ENCODE assay signal across 1 cellular context in genomic region chr13:113122571-113123225, GRCh38.
TF ChIP-seq lines count a peak whose summit lies in the region.

TSS of gene F10 (plus strand) at chr13:113122799. CDS start at chr13:113122856, 57 bp downstream.

TF ChIP-seq in HepG2, 621 proteins besides CTCF, POLR2A, EP300 and RAD21 (continued from another document and continues in another):
- TF ChIP-seq, protein P1, sequence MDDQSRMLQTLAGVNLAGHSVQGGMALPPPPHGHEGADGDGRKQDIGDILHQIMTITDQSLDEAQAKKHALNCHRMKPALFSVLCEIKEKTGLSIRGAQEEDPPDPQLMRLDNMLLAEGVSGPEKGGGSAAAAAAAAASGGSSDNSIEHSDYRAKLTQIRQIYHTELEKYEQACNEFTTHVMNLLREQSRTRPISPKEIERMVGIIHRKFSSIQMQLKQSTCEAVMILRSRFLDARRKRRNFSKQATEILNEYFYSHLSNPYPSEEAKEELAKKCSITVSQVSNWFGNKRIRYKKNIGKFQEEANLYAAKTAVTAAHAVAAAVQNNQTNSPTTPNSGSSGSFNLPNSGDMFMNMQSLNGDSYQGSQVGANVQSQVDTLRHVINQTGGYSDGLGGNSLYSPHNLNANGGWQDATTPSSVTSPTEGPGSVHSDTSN (CRISPR knock-in tag; IDR thresholded peaks at IDR 0.05; ENCODE audit: borderline replicate concordance), result no peak
- TF ChIP-seq TMF1 (CRISPR knock-in tag; IDR thresholded peaks at IDR 0.05; ENCODE audit: low read depth), result peak; percentile 85
- TF ChIP-seq ZNF18 (CRISPR knock-in tag; IDR thresholded peaks at IDR 0.05; ENCODE audit: insufficient replicate concordance), result no peak
- no peak for TF ChIP-seq SNRNP70 (IDR thresholded peaks at IDR 0.05; ENCODE audit: low read depth, low read length)
- TF ChIP-seq MYPOP (CRISPR knock-in tag; IDR thresholded peaks at IDR 0.05), result peak; percentile 31; the same call in 1 of the 2 replicates
- TF ChIP-seq ZBTB33 (CRISPR knock-in tag; IDR thresholded peaks at IDR 0.05), result peak; percentile 75
- peak; percentile 80; the same call in 1 of the 2 replicates for TF ChIP-seq TP53 (CRISPR knock-in tag; conservative IDR thresholded peaks at IDR 0.05)
- TF ChIP-seq ZNF562 (CRISPR knock-in tag; IDR thresholded peaks at IDR 0.05; ENCODE audit: borderline replicate concordance), result no peak
- peak; percentile 92 for TF ChIP-seq ZGPAT (CRISPR knock-in tag; IDR thresholded peaks at IDR 0.05)
- TF ChIP-seq ZNF33B (CRISPR knock-in tag; IDR thresholded peaks at IDR 0.05), result peak; percentile 94
- peak; percentile 88; the same call in 1 of the 2 replicates for TF ChIP-seq TRAFD1 (CRISPR knock-in tag; IDR thresholded peaks at IDR 0.05; ENCODE audit: borderline replicate concordance)
- peak; percentile 98 for TF ChIP-seq POLR2AphosphoS5 (IDR thresholded peaks at IDR 0.05; ENCODE audit: low read depth, low read length)
- peak; percentile 79 for TF ChIP-seq NR2C2 (CRISPR knock-in tag; IDR thresholded peaks at IDR 0.05; ENCODE audit: borderline replicate concordance)
- TF ChIP-seq, protein P2, sequence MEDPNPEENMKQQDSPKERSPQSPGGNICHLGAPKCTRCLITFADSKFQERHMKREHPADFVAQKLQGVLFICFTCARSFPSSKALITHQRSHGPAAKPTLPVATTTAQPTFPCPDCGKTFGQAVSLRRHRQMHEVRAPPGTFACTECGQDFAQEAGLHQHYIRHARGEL (CRISPR knock-in tag; IDR thresholded peaks at IDR 0.05), result no peak
- peak; percentile 78 for TF ChIP-seq ZNF225 (CRISPR knock-in tag; IDR thresholded peaks at IDR 0.05)
- peak; percentile 89; the same call in 1 of the 2 replicates for TF ChIP-seq ZBTB4 (CRISPR knock-in tag; IDR thresholded peaks at IDR 0.05; ENCODE audit: borderline replicate concordance)
- TF ChIP-seq POLR2G (IDR thresholded peaks at IDR 0.05; ENCODE audit: low read depth, low read length), result peak; percentile 96
- peak; percentile 79; the same call in 1 of the 2 replicates for TF ChIP-seq ZBED4 (CRISPR knock-in tag; IDR thresholded peaks at IDR 0.05; ENCODE audit: borderline replicate concordance)
- TF ChIP-seq ZNF251 (CRISPR knock-in tag; IDR thresholded peaks at IDR 0.05), result peak; percentile 81; the same call in 1 of the 2 replicates
- TF ChIP-seq ZNF335 (CRISPR knock-in tag; IDR thresholded peaks at IDR 0.05), result peak; percentile 76
- TF ChIP-seq CHD2 (IDR thresholded peaks at IDR 0.05; ENCODE audit: low read depth, low read length), result no peak
- peak; percentile 98; the same call in 1 of the 2 replicates for TF ChIP-seq BORCS8-MEF2B (CRISPR knock-in tag; IDR thresholded peaks at IDR 0.05)
- peak; percentile 67 for TF ChIP-seq AGO1 (IDR thresholded peaks at IDR 0.05; ENCODE audit: low read depth, low read length, poor library complexity, severe bottlenecking)
- TF ChIP-seq ZNF644 (CRISPR knock-in tag; IDR thresholded peaks at IDR 0.05; ENCODE audit: low read depth), result peak; percentile 58; the same call in 1 of the 2 replicates
- no peak; the same call in 1 of the 2 replicates for TF ChIP-seq CCDC6 (CRISPR knock-in tag; IDR thresholded peaks at IDR 0.05)
- no peak for TF ChIP-seq NBN (conservative IDR thresholded peaks at IDR 0.05)
- TF ChIP-seq RAD51 (IDR thresholded peaks at IDR 0.05; ENCODE audit: borderline replicate concordance), result no peak
- peak; percentile 90 for TF ChIP-seq ZFP90 (CRISPR knock-in tag; IDR thresholded peaks at IDR 0.05; ENCODE audit: borderline replicate concordance)
- TF ChIP-seq, protein P3, sequence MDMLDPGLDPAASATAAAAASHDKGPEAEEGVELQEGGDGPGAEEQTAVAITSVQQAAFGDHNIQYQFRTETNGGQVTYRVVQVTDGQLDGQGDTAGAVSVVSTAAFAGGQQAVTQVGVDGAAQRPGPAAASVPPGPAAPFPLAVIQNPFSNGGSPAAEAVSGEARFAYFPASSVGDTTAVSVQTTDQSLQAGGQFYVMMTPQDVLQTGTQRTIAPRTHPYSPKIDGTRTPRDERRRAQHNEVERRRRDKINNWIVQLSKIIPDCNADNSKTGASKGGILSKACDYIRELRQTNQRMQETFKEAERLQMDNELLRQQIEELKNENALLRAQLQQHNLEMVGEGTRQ (IDR thresholded peaks at IDR 0.05; ENCODE audit: low read depth, low read length), result no peak
- TF ChIP-seq, protein P3 (CRISPR knock-in tag; IDR thresholded peaks at IDR 0.05; ENCODE audit: borderline replicate concordance), result 0 out of 2 replicates have a peak, but pooled peaks have one; percentile 16
- no peak for TF ChIP-seq ZNF597 (CRISPR knock-in tag; IDR thresholded peaks at IDR 0.05)
- TF ChIP-seq ZNF205 (CRISPR knock-in tag; IDR thresholded peaks at IDR 0.05), result no peak
- peak; percentile 93 for TF ChIP-seq MYC (CRISPR knock-in tag; IDR thresholded peaks at IDR 0.05; ENCODE audit: borderline replicate concordance)
- TF ChIP-seq E2F5 (CRISPR knock-in tag; conservative IDR thresholded peaks at IDR 0.05), result 0 out of 2 replicates have a peak, but pooled peaks have one; percentile 40
- no peak for TF ChIP-seq NCOA1 (CRISPR knock-in tag; IDR thresholded peaks at IDR 0.05)
